ENCODE assay signal across 8 cellular contexts in the genomic region with DNA sequence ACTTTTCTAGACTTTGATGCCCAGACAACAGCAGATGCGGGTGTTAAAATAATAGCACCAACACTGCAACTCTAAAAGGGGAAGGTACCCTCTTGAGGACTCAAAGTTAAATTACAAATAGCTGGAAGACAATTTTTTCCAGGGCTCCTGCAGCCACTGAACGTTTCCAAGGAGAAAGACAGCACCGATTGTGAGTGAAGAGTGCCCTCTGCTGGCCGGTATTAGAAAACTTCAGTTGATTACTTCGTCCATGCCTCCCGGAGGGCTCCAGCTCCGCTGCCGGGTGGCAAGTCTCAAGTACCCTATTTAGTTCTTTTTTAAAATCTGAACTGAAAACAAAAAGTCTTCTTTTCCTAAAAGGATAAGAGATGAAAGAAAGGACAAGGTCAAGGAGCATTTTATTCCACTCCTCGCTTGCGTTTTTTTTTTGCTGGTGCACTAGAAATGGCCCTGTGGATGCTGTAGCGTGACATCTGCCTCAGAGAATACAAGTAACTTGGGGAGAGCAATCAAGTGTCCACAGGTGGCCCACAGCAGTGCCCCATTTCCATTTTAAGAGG.
DNase-seq lines count a peak whose midpoint lies in the region; ATAC-seq and TF ChIP-seq lines count a peak whose summit lies in the region.

No MANE protein-coding gene starts in this region.

- peaks cover 27% of the 10 kb centered on the region for H3K4me1 Mint-ChIP-seq in activated naive CD4-positive, alpha-beta T cell treated with anti-CD3 and anti-CD28 coated beads, Interleukin-2, amount 10 ng/mL, durations not matched to agents 7 days and 5 days

- H3K9me3 Mint-ChIP-seq in activated naive CD4-positive, alpha-beta T cell treated with anti-CD3 and anti-CD28 coated beads, Interleukin-2, amount 10 ng/mL, durations not matched to agents 7 days and 5 days: no peaks in the 10 kb centered on the region

- intact Hi-C loops in head of caudate nucleus (cut with DNase I): loop anchor here (2.0 to 5.0 kb wide), 2 partner anchors 187 to 286 kb away; partner anchors contain the start of gene ARHGEF3

- CTCF ChIA-PET in activated naive CD4-positive, alpha-beta T cell treated with anti-CD3 and anti-CD28 coated beads, Interleukin-2, amount 10 ng/mL, durations not matched to agents 7 days and 5 days (lab: Charles Lee): interaction anchor here (0.6 to 6.5 kb wide), 38 partner anchors 10 to 649 kb away, joined by 3 to 206 read pairs (median 4); partner anchors contain the start of gene ARHGEF3

- peak; percentile 89 for ATAC-seq in SK-N-SH treated with all-trans-retinoic acid at 6 μM for 48 hours
- no peak for ATAC-seq in GM19324 (IDR thresholded peaks at IDR 0.05; ENCODE audit: low FRiP score, unreplicated experiment)

- no peak overlapping the region for H3K27ac Mint-ChIP-seq in activated naive CD4-positive, alpha-beta T cell treated with anti-CD3 and anti-CD28 coated beads, Interleukin-2, amount 10 ng/mL, durations not matched to agents 7 days and 5 days

- peaks cover 27% of the 10 kb centered on the region for H3K27me3 Mint-ChIP-seq in activated naive CD4-positive, alpha-beta T cell treated with anti-CD3 and anti-CD28 coated beads, Interleukin-2, amount 10 ng/mL, durations not matched to agents 7 days and 5 days

- no peaks in the 10 kb centered on the region for H3K36me3 Mint-ChIP-seq in activated naive CD4-positive, alpha-beta T cell treated with anti-CD3 and anti-CD28 coated beads, Interleukin-2, amount 10 ng/mL, durations not matched to agents 7 days and 5 days

- DNase-seq in GDM1 (lab: John Stamatoyannopoulos, UW): peak; percentile 60
- DNase-seq in MV-4-11 (lab: John Stamatoyannopoulos, UW): peak; percentile 61
- DNase-seq in activated naive CD4-positive, alpha-beta T cell treated with anti-CD3 and anti-CD28 coated beads, Interleukin-2, amount 10 ng/mL, durations not matched to agents 7 days and 5 days: peak; percentile 79
- peak; percentile 68 to 97 (median 90) for DNase-seq in head of caudate nucleus
- DNase-seq in pons (ENCODE audit: low spot score): peak; percentile 92
- DNase-seq in ureter (ENCODE audit: low spot score): peak; percentile 89

- H3K4me3 Mint-ChIP-seq in activated naive CD4-positive, alpha-beta T cell treated with anti-CD3 and anti-CD28 coated beads, Interleukin-2, amount 10 ng/mL, durations not matched to agents 7 days and 5 days: no peak overlapping the region

TF ChIP-seq in SK-N-SH treated with all-trans-retinoic acid at 6 μM for 48 hours, 23 proteins besides CTCF, POLR2A, EP300 and RAD21:
- TF ChIP-seq ZFP3 (CRISPR knock-in tag; IDR thresholded peaks at IDR 0.05): peak; percentile 87
- TF ChIP-seq PPARA (CRISPR knock-in tag; IDR thresholded peaks at IDR 0.05; ENCODE audit: borderline replicate concordance): no peak
